In the genomic region with DNA sequence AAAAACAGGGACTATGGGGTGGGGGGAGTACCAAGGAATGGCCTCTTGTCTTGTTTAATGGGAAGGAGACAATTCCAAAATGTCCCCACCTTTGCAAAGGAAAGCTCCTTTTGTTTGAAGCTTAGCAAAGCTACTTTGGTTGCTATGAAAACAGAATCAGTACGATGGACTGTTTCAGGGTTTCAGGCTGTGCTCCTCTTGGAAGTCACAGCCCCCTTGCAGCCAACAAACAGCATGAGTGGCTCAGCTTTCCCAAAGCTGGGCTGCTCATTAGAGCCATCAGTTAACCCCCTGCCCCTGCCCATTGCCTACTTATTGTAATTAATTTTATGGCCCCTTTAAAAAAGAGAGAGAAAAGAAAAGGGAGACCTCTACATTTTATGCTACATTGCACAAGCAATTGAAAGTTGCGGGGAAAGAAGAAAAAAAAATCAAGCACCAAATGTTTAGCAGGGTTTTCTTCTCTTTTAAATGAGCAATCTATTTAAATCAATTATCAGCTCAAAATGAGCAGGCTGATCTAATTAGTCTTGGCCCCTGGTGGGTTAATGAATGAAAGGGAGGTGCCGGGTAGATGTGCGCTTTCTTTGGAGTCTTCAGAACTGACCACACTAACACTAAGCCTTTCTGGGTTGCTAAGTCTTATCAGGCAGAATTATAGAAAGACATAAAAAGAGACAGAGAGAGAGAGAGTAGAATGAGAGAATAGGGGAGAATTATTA, we compare ENCODE assay signal across 27 cellular contexts.
"Had no signal": no experiment of that assay in that cellular context is flagged by ENCODE, and none has a peak within 500 bp of the region (broad histone marks: within the 10 kb centered on the region; RNA-seq: fewer than 3 reads in every experiment).

No MANE protein-coding gene starts in this region.

- H3K27me3 ChIP-seq: ascending aorta had no signal

- H3K36me3 ChIP-seq: ascending aorta, cardiac muscle cell, WERI-Rb-1 had no signal

- H3K27ac ChIP-seq: ascending aorta, cardiac muscle cell, KMS-11, PC-9, RWPE1, WERI-Rb-1 had no signal

- H3K4me1 ChIP-seq: ascending aorta had no signal

- H3K9me3 ChIP-seq: ascending aorta had no signal

- H3K4me3 ChIP-seq: ascending aorta, cardiac muscle cell, PC-9 had no signal

- DNase-seq: activated CD4-positive, alpha-beta T cell treated with anti-CD3 and anti-CD28 coated beads, Interleukin-2, amount 10 ng/mL, durations not matched to agents 24 days and 14 days; activated CD4-positive, alpha-beta T cell treated with anti-CD3 and anti-CD28 coated beads, Interleukin-2, amount 50 U/mL, for 4 hours; activated CD8-positive, alpha-beta T cell treated with anti-CD3 and anti-CD28 coated beads for 36 hours; activated gamma-delta T cell; activated naive CD4-positive, alpha-beta T cell treated with Interleukin-2 at 50 U/mL for 16 hours; activated naive CD8-positive, alpha-beta T cell treated with anti-CD3 and anti-CD28 coated beads, Interleukin-2, amount 10 ng/mL, durations not matched to agents 7 days and 5 days; activated T-cell treated with anti-CD3 and anti-CD28 coated beads, Interleukin-2, amount 50 U/mL, for 1 hour; amygdala; NCI-H1092 treated with DMSO at 0.1 percent for 48 hours; NCI-H146; NCI-H187; NCI-H2029 treated with DMSO at 0.1 percent for 48 hours; NCI-H2171 treated with DMSO at 0.1 percent for 48 hours; NCI-H2227 treated with DMSO at 0.1 percent for 48 hours; NCI-H446; NCI-H510A treated with DMSO at 0.1 percent for 48 hours; NCI-H526 treated with DMSO at 0.1 percent for 48 hours; NK-92 treated with Interleukin-12 subunit alpha and Interleukin-12 subunit beta, amount 100 ng/mL, for 24 hours; SIG-M5; T1000; WERI-Rb-1 had no signal

- ATAC-seq: activated CD8-positive, alpha-beta T cell treated with anti-CD3 and anti-CD28 coated beads for 36 hours; Right ventricle myocardium inferior had no signal
